ENCODE assay signal across 1 cellular context in the genomic region with DNA sequence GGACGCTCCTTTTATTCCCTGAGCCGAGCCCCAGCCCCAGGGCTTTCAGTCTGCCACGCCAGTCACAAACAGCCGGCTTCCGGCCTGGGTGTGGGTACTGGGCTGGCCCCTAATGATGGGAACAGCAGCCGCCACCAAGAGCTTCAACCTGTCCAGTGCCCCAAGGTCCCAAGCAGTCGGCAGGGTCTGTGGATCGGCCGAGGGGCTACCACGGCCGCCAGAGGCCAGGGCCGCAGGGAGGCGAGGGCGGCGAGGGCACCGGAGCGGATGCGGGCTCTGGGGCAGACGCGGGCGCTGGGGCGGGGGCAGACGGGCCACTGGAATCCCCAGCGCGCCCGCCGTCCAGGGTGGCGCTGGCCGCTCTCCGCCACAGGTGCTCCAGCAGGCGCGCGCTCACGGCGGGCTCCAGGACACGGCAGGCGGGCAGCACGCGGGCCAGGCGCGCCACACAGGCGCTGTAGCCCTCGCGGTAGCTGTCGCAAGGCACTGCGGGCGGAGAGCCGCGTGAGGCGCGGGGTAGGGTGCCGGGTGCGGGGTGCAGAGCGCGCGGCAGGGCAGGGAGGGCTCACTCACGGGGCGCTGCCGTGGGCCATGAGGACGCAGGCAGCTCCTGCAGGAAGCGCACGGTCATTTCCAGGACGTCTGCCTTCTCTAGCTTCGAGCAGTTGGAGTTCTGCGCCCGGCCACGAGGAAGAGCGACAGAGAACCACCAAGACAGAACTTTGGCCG.
TF ChIP-seq lines count a peak whose summit lies in the region.

No MANE protein-coding gene starts in this region.

TF ChIP-seq in SK-N-SH treated with all-trans-retinoic acid at 6 μM for 48 hours, 23 proteins besides CTCF, POLR2A, EP300 and RAD21 (continued from another document):
- TF ChIP-seq, protein P1, sequence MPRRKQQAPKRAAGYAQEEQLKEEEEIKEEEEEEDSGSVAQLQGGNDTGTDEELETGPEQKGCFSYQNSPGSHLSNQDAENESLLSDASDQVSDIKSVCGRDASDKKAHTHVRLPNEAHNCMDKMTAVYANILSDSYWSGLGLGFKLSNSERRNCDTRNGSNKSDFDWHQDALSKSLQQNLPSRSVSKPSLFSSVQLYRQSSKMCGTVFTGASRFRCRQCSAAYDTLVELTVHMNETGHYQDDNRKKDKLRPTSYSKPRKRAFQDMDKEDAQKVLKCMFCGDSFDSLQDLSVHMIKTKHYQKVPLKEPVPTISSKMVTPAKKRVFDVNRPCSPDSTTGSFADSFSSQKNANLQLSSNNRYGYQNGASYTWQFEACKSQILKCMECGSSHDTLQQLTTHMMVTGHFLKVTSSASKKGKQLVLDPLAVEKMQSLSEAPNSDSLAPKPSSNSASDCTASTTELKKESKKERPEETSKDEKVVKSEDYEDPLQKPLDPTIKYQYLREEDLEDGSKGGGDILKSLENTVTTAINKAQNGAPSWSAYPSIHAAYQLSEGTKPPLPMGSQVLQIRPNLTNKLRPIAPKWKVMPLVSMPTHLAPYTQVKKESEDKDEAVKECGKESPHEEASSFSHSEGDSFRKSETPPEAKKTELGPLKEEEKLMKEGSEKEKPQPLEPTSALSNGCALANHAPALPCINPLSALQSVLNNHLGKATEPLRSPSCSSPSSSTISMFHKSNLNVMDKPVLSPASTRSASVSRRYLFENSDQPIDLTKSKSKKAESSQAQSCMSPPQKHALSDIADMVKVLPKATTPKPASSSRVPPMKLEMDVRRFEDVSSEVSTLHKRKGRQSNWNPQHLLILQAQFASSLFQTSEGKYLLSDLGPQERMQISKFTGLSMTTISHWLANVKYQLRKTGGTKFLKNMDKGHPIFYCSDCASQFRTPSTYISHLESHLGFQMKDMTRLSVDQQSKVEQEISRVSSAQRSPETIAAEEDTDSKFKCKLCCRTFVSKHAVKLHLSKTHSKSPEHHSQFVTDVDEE (CRISPR knock-in tag; IDR thresholded peaks at IDR 0.05), result no peak
- TF ChIP-seq, protein P2, sequence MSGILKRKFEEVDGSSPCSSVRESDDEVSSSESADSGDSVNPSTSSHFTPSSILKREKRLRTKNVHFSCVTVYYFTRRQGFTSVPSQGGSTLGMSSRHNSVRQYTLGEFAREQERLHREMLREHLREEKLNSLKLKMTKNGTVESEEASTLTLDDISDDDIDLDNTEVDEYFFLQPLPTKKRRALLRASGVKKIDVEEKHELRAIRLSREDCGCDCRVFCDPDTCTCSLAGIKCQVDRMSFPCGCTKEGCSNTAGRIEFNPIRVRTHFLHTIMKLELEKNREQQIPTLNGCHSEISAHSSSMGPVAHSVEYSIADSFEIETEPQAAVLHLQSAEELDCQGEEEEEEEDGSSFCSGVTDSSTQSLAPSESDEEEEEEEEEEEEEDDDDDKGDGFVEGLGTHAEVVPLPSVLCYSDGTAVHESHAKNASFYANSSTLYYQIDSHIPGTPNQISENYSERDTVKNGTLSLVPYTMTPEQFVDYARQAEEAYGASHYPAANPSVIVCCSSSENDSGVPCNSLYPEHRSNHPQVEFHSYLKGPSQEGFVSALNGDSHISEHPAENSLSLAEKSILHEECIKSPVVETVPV (CRISPR knock-in tag; IDR thresholded peaks at IDR 0.05), result no peak
